Comparison of ENCODE assay signal across 32 cellular contexts in genomic region chr1:35043498-35043897, GRCh38.
"Had no signal": no experiment of that assay in that cellular context is flagged by ENCODE, and none has a peak within 500 bp of the region (broad histone marks: within the 10 kb centered on the region; RNA-seq: fewer than 3 reads in every experiment).

No MANE protein-coding gene starts in this region.

- H3K4me1 Mint-ChIP-seq: activated T-helper 17 cell treated with anti-CD3 and anti-CD28 coated beads, Interleukin-2, amount 50 U/mL, for 72 hours; central memory CD8-positive, alpha-beta T cell had no signal

- ATAC-seq: activated CD4-positive, CD25-positive, alpha-beta regulatory T cell treated with anti-CD3 and anti-CD28 coated beads, Interleukin-2, amount 50 U/mL, for 24 hours; activated CD8-positive, alpha-beta T cell treated with anti-CD3 and anti-CD28 coated beads for 36 hours; activated T-cell treated with anti-CD3 and anti-CD28 coated beads, Interleukin-2, amount 50 U/mL, for 4 hours; activated T-helper 17 cell treated with anti-CD3 and anti-CD28 coated beads, Interleukin-2, amount 50 U/mL, for 72 hours; body of pancreas; effector memory CD8-positive, alpha-beta T cell; foreskin keratinocyte; gastrocnemius medialis; T-cell had no signal

- H3K9me3 ChIP-seq: body of pancreas, gastrocnemius medialis had no signal

- H3K27ac Mint-ChIP-seq: activated B cell treated with CpG ODN at 0.5 μM for 24 hours; activated CD8-positive, alpha-beta T cell treated with anti-CD3 and anti-CD28 coated beads for 36 hours; activated naive CD8-positive, alpha-beta T cell; activated T-helper 17 cell treated with anti-CD3 and anti-CD28 coated beads, Interleukin-2, amount 50 U/mL, for 72 hours; effector memory CD8-positive, alpha-beta T cell; T-cell; T-helper 1 cell treated with Interleukin-12 subunit alpha and Interleukin-12 subunit beta and Interleukin-4 antibody, amounts not matched to agents 30 μg/mL and 1 μg/mL, for 36 hours had no signal

- H3K27me3 Mint-ChIP-seq: activated T-helper 17 cell treated with anti-CD3 and anti-CD28 coated beads, Interleukin-2, amount 50 U/mL, for 72 hours; central memory CD8-positive, alpha-beta T cell had no signal

- DNase-seq: activated B cell treated with CpG ODN at 0.5 μM for 24 hours; activated CD4-positive, alpha-beta T cell treated with anti-CD3 and anti-CD28 coated beads for 48 hours; activated CD4-positive, alpha-beta T cell treated with anti-CD3 and anti-CD28 coated beads, Interleukin-2, amount 50 U/mL, for 1 hour; activated CD4-positive, alpha-beta T cell treated with anti-CD3 and anti-CD28 coated beads, Interleukin-2, amount 50 U/mL, for 48 hours; activated CD8-positive, alpha-beta memory T cell treated with anti-CD3 and anti-CD28 coated beads for 24 hours; activated CD8-positive, alpha-beta T cell treated with anti-CD3 and anti-CD28 coated beads for 36 hours; activated effector memory CD4-positive, alpha-beta T cell treated with Interleukin-2 at 50 U/mL for 16 hours; activated gamma-delta T cell treated with Interleukin-2 at 50 U/mL for 16 hours; activated naive CD4-positive, alpha-beta T cell treated with anti-CD3 and anti-CD28 coated beads, Interleukin-2, amount 50 U/mL, for 16 hours; activated naive CD4-positive, alpha-beta T cell treated with Interleukin-2 at 50 U/mL for 16 hours; activated T-cell treated with anti-CD3 and anti-CD28 coated beads, Interleukin-2, amount 50 U/mL, for 4 hours; amygdala; aorta; body of pancreas; cortex of kidney; dermis blood vessel endothelial cell; effector CD4-positive, alpha-beta T cell; effector memory CD8-positive, alpha-beta T cell; erythroblast; foreskin keratinocyte; gastrocnemius medialis; glutamatergic neuron; T-cell; T1000; WERI-Rb-1 had no signal

- H3K4me1 ChIP-seq: body of pancreas, esophagus muscularis mucosa, foreskin keratinocyte, gastrocnemius medialis had no signal

- H3K4me3 ChIP-seq: body of pancreas, cardiac muscle cell, esophagus muscularis mucosa, gastrocnemius medialis had no signal

- H3K36me3 Mint-ChIP-seq: T-cell had no signal

- H3K27me3 ChIP-seq: body of pancreas, cardiac muscle cell, foreskin keratinocyte, gastrocnemius medialis had no signal

- H3K9me3 Mint-ChIP-seq: activated B cell treated with CpG ODN at 0.5 μM for 24 hours; activated CD8-positive, alpha-beta T cell treated with anti-CD3 and anti-CD28 coated beads for 36 hours; activated T-cell treated with anti-CD3 and anti-CD28 coated beads, Interleukin-2, amount 50 U/mL, for 4 hours; activated T-helper 17 cell treated with anti-CD3 and anti-CD28 coated beads, Interleukin-2, amount 50 U/mL, for 72 hours; central memory CD8-positive, alpha-beta T cell; effector memory CD8-positive, alpha-beta T cell; T-cell; T-helper 1 cell treated with Interleukin-12 subunit alpha and Interleukin-12 subunit beta and Interleukin-4 antibody, amounts not matched to agents 30 μg/mL and 1 μg/mL, for 36 hours had no signal

- H3K27ac ChIP-seq: body of pancreas, cardiac muscle cell, esophagus muscularis mucosa, foreskin keratinocyte, gastrocnemius medialis, WERI-Rb-1 had no signal

- H3K4me3 Mint-ChIP-seq: activated B cell treated with CpG ODN at 0.5 μM for 24 hours; activated CD8-positive, alpha-beta T cell treated with anti-CD3 and anti-CD28 coated beads for 36 hours; activated naive CD8-positive, alpha-beta T cell; activated T-cell treated with anti-CD3 and anti-CD28 coated beads, Interleukin-2, amount 50 U/mL, for 4 hours; activated T-helper 17 cell treated with anti-CD3 and anti-CD28 coated beads, Interleukin-2, amount 50 U/mL, for 72 hours; central memory CD8-positive, alpha-beta T cell; effector memory CD8-positive, alpha-beta T cell; T-cell; T-helper 1 cell treated with Interleukin-12 subunit alpha and Interleukin-12 subunit beta and Interleukin-4 antibody, amounts not matched to agents 30 μg/mL and 1 μg/mL, for 36 hours had no signal

- H3K36me3 ChIP-seq: cardiac muscle cell, esophagus muscularis mucosa, gastrocnemius medialis, WERI-Rb-1 had no signal
